In the genomic region with DNA sequence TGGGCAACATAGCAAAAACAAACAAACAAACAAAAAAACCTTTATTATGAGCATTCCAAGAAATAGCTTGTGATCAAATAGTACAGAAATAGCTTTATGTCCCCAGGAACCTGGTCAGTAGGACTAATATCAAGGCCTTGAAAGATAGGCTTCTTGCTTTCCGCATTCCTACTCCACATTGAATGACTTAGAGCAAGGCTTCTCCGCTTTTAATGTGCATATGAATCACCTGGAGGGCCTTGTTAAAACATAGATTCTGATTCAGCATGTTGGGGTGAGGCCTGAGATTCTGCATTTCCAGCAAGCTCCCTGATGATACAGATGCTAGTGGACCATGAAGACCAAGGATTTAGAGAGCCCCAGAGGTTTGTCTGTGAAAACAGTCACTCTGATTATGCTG, we compare ENCODE assay signal across 2 cellular contexts.
TF ChIP-seq lines count a peak whose summit lies in the region.

No MANE protein-coding gene starts in this region.

TF ChIP-seq in IMR-90, 13 proteins besides CTCF, POLR2A, EP300 and RAD21:
- TF ChIP-seq RFX5 (IDR thresholded peaks at IDR 0.05; ENCODE audit: low read depth, low read length) (no peak), RCOR1 (IDR thresholded peaks at IDR 0.05; ENCODE audit: insufficient replicate concordance, low read length) (no peak), SMC3 (IDR thresholded peaks at IDR 0.05; ENCODE audit: low read depth, low read length) (no peak), FOS (IDR thresholded peaks at IDR 0.05; ENCODE audit: low read depth, low read length) (no peak), CEBPB (IDR thresholded peaks at IDR 0.05; ENCODE audit: low read depth, low read length) (no peak), MXI1 (IDR thresholded peaks at IDR 0.05; ENCODE audit: borderline replicate concordance, low read depth, low read length) (no peak), NFE2L2 (IDR thresholded peaks at IDR 0.05; ENCODE audit: low read depth, low read length) (no peak), MAFK (IDR thresholded peaks at IDR 0.05; ENCODE audit: low read depth, low read length) (no peak), MAZ (IDR thresholded peaks at IDR 0.05; ENCODE audit: borderline replicate concordance, low read depth, low read length) (no peak), CHD1 (IDR thresholded peaks at IDR 0.05; ENCODE audit: low read depth, low read length) (no peak), BHLHE40 (IDR thresholded peaks at IDR 0.05; ENCODE audit: low read depth, low read length) (no peak)
- TF ChIP-seq, protein P1, sequence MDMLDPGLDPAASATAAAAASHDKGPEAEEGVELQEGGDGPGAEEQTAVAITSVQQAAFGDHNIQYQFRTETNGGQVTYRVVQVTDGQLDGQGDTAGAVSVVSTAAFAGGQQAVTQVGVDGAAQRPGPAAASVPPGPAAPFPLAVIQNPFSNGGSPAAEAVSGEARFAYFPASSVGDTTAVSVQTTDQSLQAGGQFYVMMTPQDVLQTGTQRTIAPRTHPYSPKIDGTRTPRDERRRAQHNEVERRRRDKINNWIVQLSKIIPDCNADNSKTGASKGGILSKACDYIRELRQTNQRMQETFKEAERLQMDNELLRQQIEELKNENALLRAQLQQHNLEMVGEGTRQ (IDR thresholded peaks at IDR 0.05; ENCODE audit: low read depth, low read length): no peak
- TF ChIP-seq, protein P2, sequence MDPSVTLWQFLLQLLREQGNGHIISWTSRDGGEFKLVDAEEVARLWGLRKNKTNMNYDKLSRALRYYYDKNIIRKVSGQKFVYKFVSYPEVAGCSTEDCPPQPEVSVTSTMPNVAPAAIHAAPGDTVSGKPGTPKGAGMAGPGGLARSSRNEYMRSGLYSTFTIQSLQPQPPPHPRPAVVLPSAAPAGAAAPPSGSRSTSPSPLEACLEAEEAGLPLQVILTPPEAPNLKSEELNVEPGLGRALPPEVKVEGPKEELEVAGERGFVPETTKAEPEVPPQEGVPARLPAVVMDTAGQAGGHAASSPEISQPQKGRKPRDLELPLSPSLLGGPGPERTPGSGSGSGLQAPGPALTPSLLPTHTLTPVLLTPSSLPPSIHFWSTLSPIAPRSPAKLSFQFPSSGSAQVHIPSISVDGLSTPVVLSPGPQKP (IDR thresholded peaks at IDR 0.05; ENCODE audit: borderline replicate concordance, low read depth, low read length): no peak

TF ChIP-seq in H1, 55 proteins besides CTCF, POLR2A, EP300 and RAD21:
- TF ChIP-seq RBBP5 (IDR thresholded peaks at IDR 0.05; ENCODE audit: borderline replicate concordance, low read depth, low read length) (no peak), NANOG (IDR thresholded peaks at IDR 0.05; ENCODE audit: insufficient read depth, low read depth, low read length, poor library complexity, severe bottlenecking) (no peak), TBP (IDR thresholded peaks at IDR 0.05; ENCODE audit: low read depth, low read length) (no peak), CBX8 (IDR thresholded peaks at IDR 0.05; ENCODE audit: borderline replicate concordance, low read depth, low read length) (no peak), GTF2F1 (IDR thresholded peaks at IDR 0.05; ENCODE audit: borderline replicate concordance, low read depth, low read length) (no peak), MAFK (IDR thresholded peaks at IDR 0.05; ENCODE audit: low read depth, low read length) (no peak), CREB1 (IDR thresholded peaks at IDR 0.05) (no peak), POLR2AphosphoS5 (IDR thresholded peaks at IDR 0.05; ENCODE audit: low read depth, low read length) (no peak)
- TF ChIP-seq, protein P3, sequence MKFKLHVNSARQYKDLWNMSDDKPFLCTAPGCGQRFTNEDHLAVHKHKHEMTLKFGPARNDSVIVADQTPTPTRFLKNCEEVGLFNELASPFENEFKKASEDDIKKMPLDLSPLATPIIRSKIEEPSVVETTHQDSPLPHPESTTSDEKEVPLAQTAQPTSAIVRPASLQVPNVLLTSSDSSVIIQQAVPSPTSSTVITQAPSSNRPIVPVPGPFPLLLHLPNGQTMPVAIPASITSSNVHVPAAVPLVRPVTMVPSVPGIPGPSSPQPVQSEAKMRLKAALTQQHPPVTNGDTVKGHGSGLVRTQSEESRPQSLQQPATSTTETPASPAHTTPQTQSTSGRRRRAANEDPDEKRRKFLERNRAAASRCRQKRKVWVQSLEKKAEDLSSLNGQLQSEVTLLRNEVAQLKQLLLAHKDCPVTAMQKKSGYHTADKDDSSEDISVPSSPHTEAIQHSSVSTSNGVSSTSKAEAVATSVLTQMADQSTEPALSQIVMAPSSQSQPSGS (IDR thresholded peaks at IDR 0.05; ENCODE audit: low read length): no peak
- TF ChIP-seq, protein P4, sequence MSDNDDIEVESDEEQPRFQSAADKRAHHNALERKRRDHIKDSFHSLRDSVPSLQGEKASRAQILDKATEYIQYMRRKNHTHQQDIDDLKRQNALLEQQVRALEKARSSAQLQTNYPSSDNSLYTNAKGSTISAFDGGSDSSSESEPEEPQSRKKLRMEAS (IDR thresholded peaks at IDR 0.05): no peak
